ENCODE assay signal across 9 cellular contexts in genomic region chr2:237744270-237744612, GRCh38. TPM values are rescaled to one million over a fixed set of nuclear protein-coding genes. Genes with fewer than 3 reads are reported as not detected.
A peak's percentile ranks its signal among the peaks of the same experiment; 100 is the strongest.
DNase-seq lines count a peak whose midpoint lies in the region; ATAC-seq and TF ChIP-seq lines count a peak whose summit lies in the region.
"Had no signal": no experiment of that assay in that cellular context is flagged by ENCODE, and none has a peak within 500 bp of the region (broad histone marks: within the 10 kb centered on the region; RNA-seq: fewer than 3 reads in every experiment).

No MANE protein-coding gene starts in this region.

- H4K20me1 ChIP-seq in MM.1S (ENCODE audit: insufficient read depth, low read length) = no peaks in the 10 kb centered on the region; the same call in 1 of the 2 replicates

- no peak overlapping the region for H2AFZ ChIP-seq in MM.1S (ENCODE audit: low read length)

- no peak overlapping the region for H3K4me2 ChIP-seq in MM.1S (ENCODE audit: low read depth, low read length)

- WGBS in esophagus squamous epithelium, 2 donors = 70 to 79% methylated on average over 5 to 6 of the region's 6 CpGs
- WGBS in sigmoid colon, 2 donors = 83 to 87% methylated on average over 6 of the region's 6 CpGs

- H3K4me1 ChIP-seq in MM.1S (ENCODE audit: low read length) (no peaks in the 10 kb centered on the region), esophagus squamous epithelium (peaks cover 6 to 60% (median 28%) of the 10 kb centered on the region in 3 donors), sigmoid colon (peaks cover 0 to 63% (median 62%) of the 10 kb centered on the region in 4 donors)

- H3K27ac Mint-ChIP-seq in CD4-positive, alpha-beta T cell = peak overlapping the region; percentile 78

- no peaks in the 10 kb centered on the region for H3K27me3 Mint-ChIP-seq in CD4-positive, alpha-beta T cell
- H3K27me3 Mint-ChIP-seq: T-cell had no signal

- H3K9me2 ChIP-seq in MM.1S (replicated peaks; ENCODE audit: insufficient read depth, low read length) = no peaks in the 10 kb centered on the region

- H3K4me3 ChIP-seq in MM.1S (ENCODE audit: low read length) (no peak overlapping the region), esophagus squamous epithelium (no peak overlapping the region), sigmoid colon (no peak overlapping the region)

- peaks cover 88% of the 10 kb centered on the region for H3K79me2 ChIP-seq in MM.1S (ENCODE audit: low read length)

- no peaks in the 10 kb centered on the region for H3K9me3 ChIP-seq in CD4-positive, alpha-beta T cell (ENCODE audit: control insufficient read depth, low read length)
- H3K9me3 ChIP-seq in MM.1S (replicated peaks; ENCODE audit: insufficient read depth, low read length) (no peaks in the 10 kb centered on the region), esophagus squamous epithelium (no peaks in the 10 kb centered on the region), sigmoid colon (no peaks in the 10 kb centered on the region)

- CTCF ChIA-PET in CD4-positive, alpha-beta T cell (lab: Charles Lee) = interaction anchor here (0.6 to 6.7 kb wide), 18 partner anchors 9 to 234 kb away, joined by 3 to 101 read pairs (median 10); no protein-coding TSS in a partner anchor

- TF ChIP-seq EP300 in sigmoid colon (IDR thresholded peaks at IDR 0.05) = no peak

- DNase-seq in CD4-positive, alpha-beta T cell = no peak
- no peak for DNase-seq in MM.1S
- DNase-seq in esophagus squamous epithelium (lab: John Stamatoyannopoulos, UW) = no peak
- no peak for DNase-seq in sigmoid colon
- DNase-seq in T-helper 1 cell = no peak
- DNase-seq in NOMO-1 (lab: John Stamatoyannopoulos, UW; ENCODE audit: unreplicated experiment in 2 of 2) = no peak
- DNase-seq in MV-4-11 (lab: John Stamatoyannopoulos, UW) = no peak
- DNase-seq in UCSD-AML1 (lab: John Stamatoyannopoulos, UW; ENCODE audit: unreplicated experiment) = no peak

- no peak for TF ChIP-seq POLR2A in esophagus squamous epithelium (IDR thresholded peaks at IDR 0.05)
- no peak for TF ChIP-seq POLR2A in sigmoid colon (IDR thresholded peaks at IDR 0.05)

- H3K27me3 ChIP-seq in CD4-positive, alpha-beta T cell (ENCODE audit: control insufficient read depth, insufficient read depth, low read length) = no peaks in the 10 kb centered on the region
- no peaks in the 10 kb centered on the region for H3K27me3 ChIP-seq in MM.1S (replicated peaks; ENCODE audit: insufficient read depth, low read length)
- no peaks in the 10 kb centered on the region for H3K27me3 ChIP-seq in esophagus squamous epithelium
- no peaks in the 10 kb centered on the region for H3K27me3 ChIP-seq in sigmoid colon

- H3K9me3 Mint-ChIP-seq in CD4-positive, alpha-beta T cell = no peaks in the 10 kb centered on the region
- H3K9me3 Mint-ChIP-seq: T-cell had no signal

- H3F3A ChIP-seq in MM.1S (ENCODE audit: insufficient read depth, low read length) = no peaks in the 10 kb centered on the region

- no peak overlapping the region for H3K27ac ChIP-seq in CD4-positive, alpha-beta T cell (ENCODE audit: low read depth, low read length)
- H3K27ac ChIP-seq in MM.1S (ENCODE audit: low read length) (0 out of 2 replicates have a peak overlapping the region, but pooled peaks have one; percentile 18), esophagus squamous epithelium (peak overlapping the region in 3 of 4 donors; percentile 36 to 77 (median 76)), sigmoid colon (peak overlapping the region; percentile 52 to 92 (median 77))

- H3K36me3 Mint-ChIP-seq in CD4-positive, alpha-beta T cell (ENCODE audit: low read depth) = peaks cover 78% of the 10 kb centered on the region

- no peak for ATAC-seq in CD4-positive, alpha-beta T cell (ENCODE audit: poor library complexity)

- TF ChIP-seq CTCF in CD4-positive, alpha-beta T cell (IDR thresholded peaks at IDR 0.05) = no peak
- no peak for TF ChIP-seq CTCF in MM.1S (IDR thresholded peaks at IDR 0.05; ENCODE audit: low read length)
- no peak for TF ChIP-seq CTCF in esophagus squamous epithelium (IDR thresholded peaks at IDR 0.05)
- no peak for TF ChIP-seq CTCF in sigmoid colon (IDR thresholded peaks at IDR 0.05)

- intact Hi-C loops in CD4-positive, alpha-beta T cell (cut with DNase I, micrococcal nuclease) = loop anchor here (1.0 to 2.0 kb wide), 3 partner anchors 41 to 163 kb away; no protein-coding TSS in a partner anchor
- intact Hi-C loops in esophagus squamous epithelium (cut with DNase I) = loop anchor here (2.0 to 10.0 kb wide), 2 partner anchors 71 to 159 kb away; no protein-coding TSS in a partner anchor
- intact Hi-C loops in sigmoid colon (cut with DNase I) = loop anchor here (2.0 to 10.0 kb wide), 4 partner anchors 72 to 619 kb away; partner anchors contain the start of gene LRRFIP1

- no peak overlapping the region for H3K9ac ChIP-seq in MM.1S (ENCODE audit: low read length)

- H3K36me3 ChIP-seq in MM.1S (replicated peaks; ENCODE audit: insufficient read depth, low read length) = no peaks in the 10 kb centered on the region
- peaks cover 5 to 42% (median 9%) of the 10 kb centered on the region in 3 donors for H3K36me3 ChIP-seq in esophagus squamous epithelium
- H3K36me3 ChIP-seq in sigmoid colon = peaks cover 0 to 16% (median 10%) of the 10 kb centered on the region in 4 donors

- POLR2A ChIA-PET in CD4-positive, alpha-beta T cell (lab: Charles Lee) = interaction anchor here (1.7 to 2.1 kb wide), 3 partner anchors 50 to 231 kb away, joined by 6 to 23 read pairs (median 6); no protein-coding TSS in a partner anchor

- peaks cover 52% of the 10 kb centered on the region for H3K4me1 Mint-ChIP-seq in CD4-positive, alpha-beta T cell (ENCODE audit: low read depth)

- no peak overlapping the region for H3K4me3 Mint-ChIP-seq in CD4-positive, alpha-beta T cell
- H3K4me3 Mint-ChIP-seq: T-cell had no signal

RNA-seq across cellular contexts. Expression of gene RBM44, which starts 54.3 kb away (rescaled TPM):
- 1 to 10 TPM; 2.8 to 2.9 TPM for total RNA-seq in CD4-positive, alpha-beta T cell
- total RNA-seq in esophagus squamous epithelium = 1 to 10 TPM in 1 of 4 donors, under 1 TPM in 3; 0.08 to 1.5 (median 0.20) TPM
- total RNA-seq in sigmoid colon = 1 to 10 TPM in 2 of 4 donors, under 1 TPM in 2; 0.68 to 1.7 (median 1.2) TPM
- polyA plus RNA-seq in sigmoid colon = under 1 TPM in 1 of 3 donors, not detected in 2; 0.12 TPM
